In the genomic region with DNA sequence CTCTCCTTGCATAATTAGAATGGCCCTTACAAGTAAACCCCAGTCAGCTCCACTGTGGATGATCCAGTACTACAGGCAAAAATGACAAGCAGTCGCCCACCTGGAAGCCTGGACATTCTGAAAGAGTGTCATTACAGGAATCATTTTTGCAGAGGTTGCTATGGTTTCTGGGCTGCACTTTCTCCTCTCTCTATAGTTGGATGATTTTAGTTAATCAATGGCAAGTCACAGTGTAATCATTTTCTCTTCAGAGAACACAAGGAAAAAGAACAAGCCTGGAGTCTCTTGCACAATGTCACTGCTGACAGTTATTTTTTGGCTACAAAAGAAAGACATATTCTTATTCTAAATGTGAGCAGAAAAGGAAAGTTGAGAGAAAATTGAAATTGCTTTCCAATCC, we compare ENCODE assay signal across 28 cellular contexts.
"Had no signal": no experiment of that assay in that cellular context is flagged by ENCODE, and none has a peak within 500 bp of the region (broad histone marks: within the 10 kb centered on the region; RNA-seq: fewer than 3 reads in every experiment).

No MANE protein-coding gene starts in this region.

- H3K36me3 Mint-ChIP-seq: activated naive CD8-positive, alpha-beta T cell treated with anti-CD3 and anti-CD28 coated beads for 36 hours; natural killer cell treated with Interleukin-12 subunit alpha and Interleukin-12 subunit beta and Interleukin-15 and Interleukin-18, amount 100 ng/mL, for 72 hours; stimulated activated naive B cell treated with anti-CD40 and anti-IgM and Interleukin-4, amounts not matched to agents 10 μg/mL and 1 μg/mL and 100 μg/mL, for 72 hours had no signal

- H3K4me1 Mint-ChIP-seq: activated CD4-positive, alpha-beta T cell treated with anti-CD3 and anti-CD28 coated beads for 36 hours; activated naive CD8-positive, alpha-beta T cell treated with anti-CD3 and anti-CD28 coated beads for 36 hours; stimulated activated naive B cell treated with anti-CD40 and anti-IgM and Interleukin-4, amounts not matched to agents 10 μg/mL and 1 μg/mL and 100 μg/mL, for 72 hours had no signal

- H3K9me3 Mint-ChIP-seq: activated naive CD4-positive, alpha-beta T cell treated with anti-CD3 and anti-CD28 coated beads for 36 hours had no signal

- H3K4me3 Mint-ChIP-seq: activated CD4-positive, alpha-beta T cell treated with anti-CD3 and anti-CD28 coated beads for 36 hours; activated naive CD4-positive, alpha-beta T cell treated with anti-CD3 and anti-CD28 coated beads for 36 hours; activated naive CD8-positive, alpha-beta T cell treated with anti-CD3 and anti-CD28 coated beads for 36 hours; effector memory CD8-positive, alpha-beta T cell; natural killer cell treated with Interleukin-12 subunit alpha and Interleukin-12 subunit beta and Interleukin-15 and Interleukin-18, amount 100 ng/mL, for 72 hours; stimulated activated naive B cell treated with anti-CD40 and anti-IgM and Interleukin-4, amounts not matched to agents 10 μg/mL and 1 μg/mL and 100 μg/mL, for 72 hours had no signal

- H3K27ac Mint-ChIP-seq: activated CD4-positive, alpha-beta T cell treated with anti-CD3 and anti-CD28 coated beads for 36 hours; activated naive CD4-positive, alpha-beta T cell treated with anti-CD3 and anti-CD28 coated beads for 36 hours; activated naive CD8-positive, alpha-beta T cell treated with anti-CD3 and anti-CD28 coated beads for 36 hours; effector memory CD8-positive, alpha-beta T cell; natural killer cell treated with Interleukin-12 subunit alpha and Interleukin-12 subunit beta and Interleukin-15 and Interleukin-18, amount 100 ng/mL, for 72 hours; stimulated activated naive B cell treated with anti-CD40 and anti-IgM and Interleukin-4, amounts not matched to agents 10 μg/mL and 1 μg/mL and 100 μg/mL, for 72 hours had no signal

- DNase-seq: activated CD4-positive, alpha-beta T cell treated with anti-CD3 and anti-CD28 coated beads for 36 hours; activated CD4-positive, alpha-beta T cell treated with anti-CD3 and anti-CD28 coated beads, Interleukin-2, amount 50 U/mL, for 48 hours; activated CD4-positive, CD25-positive, alpha-beta regulatory T cell; activated CD8-positive, alpha-beta memory T cell treated with anti-CD3 and anti-CD28 coated beads for 24 hours; activated effector memory CD4-positive, alpha-beta T cell treated with Interleukin-2 at 50 U/mL for 16 hours; activated naive CD4-positive, alpha-beta T cell treated with anti-CD3 and anti-CD28 coated beads for 36 hours; activated naive CD8-positive, alpha-beta T cell treated with anti-CD3 and anti-CD28 coated beads for 36 hours; adrenal gland; brain microvascular endothelial cell; cortex of kidney; effector memory CD8-positive, alpha-beta T cell; left ventricle myocardium inferior; mucosa of descending colon; ovary; psoas muscle; right cardiac atrium; stimulated activated CD4-positive, alpha-beta T cell treated with anti-CD3 and anti-CD28 coated beads, Interleukin-15, amount 100 ng/mL, for 24 hours; stimulated activated CD4-positive, alpha-beta T cell treated with anti-CD3 and anti-CD28 coated beads, Interleukin-2, amount 100 ng/mL, for 24 hours; stimulated activated naive B cell treated with anti-CD40 and anti-IgM and Interleukin-4, amounts not matched to agents 10 μg/mL and 1 μg/mL and 100 μg/mL, for 72 hours; stomach; T-helper 2 cell; thyroid gland; upper lobe of left lung had no signal

- H3K4me3 ChIP-seq: adrenal gland, ascending aorta, gastroesophageal sphincter, hepatocyte, left ventricle myocardium inferior, mucosa of descending colon, ovary, psoas muscle, stomach, thyroid gland, upper lobe of left lung, vagina had no signal

- H3K27me3 Mint-ChIP-seq: natural killer cell treated with Interleukin-12 subunit alpha and Interleukin-12 subunit beta and Interleukin-15 and Interleukin-18, amount 100 ng/mL, for 72 hours had no signal
